In the genomic region with DNA sequence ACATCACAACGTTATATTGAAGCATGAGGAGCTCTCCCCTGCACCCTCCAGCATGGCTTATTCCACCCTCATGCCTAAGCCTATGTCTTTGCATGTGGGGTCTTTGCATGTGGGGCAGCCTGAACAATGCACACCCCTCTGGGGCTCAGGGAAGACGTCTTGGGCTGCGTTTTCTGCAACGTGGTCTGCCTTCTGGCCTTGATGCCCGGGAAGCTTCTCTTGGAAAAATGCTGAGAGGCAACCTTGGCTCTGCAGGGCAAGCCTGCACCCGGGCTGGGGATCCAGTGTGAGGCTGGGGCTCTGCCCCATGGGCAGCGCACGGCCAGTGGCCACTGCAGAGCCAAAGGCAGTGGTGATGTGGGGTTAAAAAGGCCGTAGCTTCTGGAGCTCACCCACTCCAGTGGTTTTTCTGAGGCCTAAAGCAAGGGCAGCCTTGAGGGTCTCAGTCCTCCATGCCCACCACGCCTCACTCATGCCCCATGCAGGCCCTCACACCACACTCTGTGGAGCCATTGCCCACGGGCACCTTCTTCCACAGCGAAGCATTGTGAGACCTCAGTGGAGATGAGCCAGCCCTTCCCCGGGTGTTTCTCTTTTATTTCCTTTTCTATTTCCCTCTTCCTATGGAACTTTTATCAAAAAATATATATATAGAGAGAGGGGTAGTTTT, we compare ENCODE assay signal across 17 cellular contexts.
"Had no signal": no experiment of that assay in that cellular context is flagged by ENCODE, and none has a peak within 500 bp of the region (broad histone marks: within the 10 kb centered on the region; RNA-seq: fewer than 3 reads in every experiment).

No MANE protein-coding gene starts in this region.

- H3K4me1 ChIP-seq: parathyroid adenoma, prostate gland, sigmoid colon had no signal

- H3K36me3 ChIP-seq: prostate gland, sigmoid colon, thoracic aorta had no signal

- H2AFZ ChIP-seq: parathyroid adenoma had no signal

- H3K27ac ChIP-seq: parathyroid adenoma, prostate gland, sigmoid colon, thoracic aorta had no signal

- DNase-seq: caudate nucleus; cerebellar nuclear complex; cortex of kidney; effector memory CD8-positive, alpha-beta T cell; erythroblast; left ventricle myocardium superior; mesenchymal stem cell; midbrain; naive thymus-derived CD4-positive, alpha-beta T cell; nephron progenitor cell; sigmoid colon; stimulated activated CD4-positive, alpha-beta T cell treated with anti-CD3 and anti-CD28 coated beads, Interleukin-4, amount 100 ng/mL, for 4 hours; stimulated activated naive B cell treated with anti-CD40 and anti-IgM and Interleukin-4, amounts not matched to agents 10 μg/mL and 1 μg/mL and 100 μg/mL, for 72 hours; trophoblast cell had no signal

- H3K9ac ChIP-seq: parathyroid adenoma had no signal

- H3K9me3 ChIP-seq: prostate gland, thoracic aorta had no signal

- H3K4me3 ChIP-seq: prostate gland, sigmoid colon, thoracic aorta had no signal
